Comparison of ENCODE assay signal across 14 cellular contexts in the genomic region with DNA sequence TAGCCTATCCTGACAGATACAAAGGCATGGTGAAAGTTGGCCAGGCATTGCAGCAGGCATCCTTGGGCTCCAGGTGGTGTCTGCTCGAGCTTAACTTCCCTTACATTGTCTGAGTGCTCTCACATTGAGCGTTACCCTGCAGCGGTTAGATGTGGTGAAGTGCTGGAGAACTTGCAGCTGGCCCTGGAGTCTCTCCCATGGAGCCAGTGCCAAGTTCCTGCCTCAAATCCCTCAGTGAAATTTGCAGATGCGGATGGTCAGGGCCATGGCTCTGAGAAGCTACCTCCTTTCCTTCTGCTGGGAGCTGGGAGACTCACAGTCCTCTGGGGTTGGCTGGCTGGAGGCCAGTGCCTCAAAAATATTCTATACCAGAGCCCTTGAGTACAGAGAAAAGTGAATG. TPM values are rescaled to one million over a fixed set of nuclear protein-coding genes. Genes with fewer than 3 reads are reported as not detected.
DNase-seq lines count a peak whose midpoint lies in the region; ATAC-seq and TF ChIP-seq lines count a peak whose summit lies in the region.
"Had no signal": no experiment of that assay in that cellular context is flagged by ENCODE, and none has a peak within 500 bp of the region (broad histone marks: within the 10 kb centered on the region; RNA-seq: fewer than 3 reads in every experiment).

No MANE protein-coding gene starts in this region.

- H3K27me3 ChIP-seq in right cardiac atrium (ENCODE audit: control insufficient read depth, insufficient read depth) (no peaks in the 10 kb centered on the region), smooth muscle cell (ENCODE audit: low read depth) (peaks cover 10% of the 10 kb centered on the region)
- H3K27me3 ChIP-seq: BE2C had no signal

- no peak overlapping the region for H3K9ac ChIP-seq in smooth muscle cell (ENCODE audit: low read depth)

- H3K36me3 ChIP-seq in smooth muscle cell (ENCODE audit: low read depth): no peaks in the 10 kb centered on the region
- H3K36me3 ChIP-seq: BE2C had no signal

- peaks cover 4% of the 10 kb centered on the region for H3K9me3 Mint-ChIP-seq in neural crest cell

- no peak overlapping the region for H2AFZ ChIP-seq in smooth muscle cell (ENCODE audit: low read depth)
- H2AFZ ChIP-seq: GM23338 had no signal

- H3K4me1 ChIP-seq in right cardiac atrium (ENCODE audit: control insufficient read depth, insufficient read depth, low read length) (no peaks in the 10 kb centered on the region), smooth muscle cell (ENCODE audit: low read depth) (peaks cover 4% of the 10 kb centered on the region)
- H3K4me1 ChIP-seq: BE2C had no signal

- peaks cover 6% of the 10 kb centered on the region for H3F3A ChIP-seq in smooth muscle cell (ENCODE audit: low read depth)

- H3K27me3 Mint-ChIP-seq in neural crest cell (ENCODE audit: low read depth): peaks cover 60% of the 10 kb centered on the region

- H3K9me3 ChIP-seq in right cardiac atrium (ENCODE audit: control insufficient read depth, low read length): no peaks in the 10 kb centered on the region
- H3K9me3 ChIP-seq in smooth muscle cell (replicated peaks; ENCODE audit: low read depth): no peaks in the 10 kb centered on the region
- H3K9me3 ChIP-seq: BE2C had no signal

- DNase-seq in right cardiac atrium (peak in 2 of 3 donors; percentile 64 to 72), left cardiac atrium (no peak), fibroblast of pulmonary artery (ENCODE audit: low read depth) (peak; percentile 70), neural crest cell (ENCODE audit: low read depth, low spot score) (no peak), LoVo (ENCODE audit: low spot score) (no peak), smooth muscle cell (lab: John Stamatoyannopoulos, UW; ENCODE audit: unreplicated experiment) (no peak)
- DNase-seq: BE2C; CD4-positive, alpha-beta memory T cell; DMS79; H7 had no signal

- intact Hi-C loops in right cardiac atrium (cut with DNase I): loop anchor here in 1 of 4 donors (10.0 kb wide), 1 partner anchor 114 kb away; no protein-coding TSS in a partner anchor
- intact Hi-C loops in left cardiac atrium (cut with DNase I): no loop called here

- ATAC-seq in right cardiac atrium (no peak), left cardiac atrium (no peak), GM18517 (IDR thresholded peaks at IDR 0.05; ENCODE audit: unreplicated experiment) (no peak)
- ATAC-seq: GM12878, GM23338 had no signal

- peaks cover 10% of the 10 kb centered on the region for H3K4me1 Mint-ChIP-seq in neural crest cell

- TF ChIP-seq CTCF in fibroblast of pulmonary artery (IDR thresholded peaks at IDR 0.05; ENCODE audit: low read length, missing control alignments): no peak
- TF ChIP-seq CTCF in neural crest cell (conservative IDR thresholded peaks at IDR 0.05): no peak
- no peak for TF ChIP-seq CTCF in smooth muscle cell (IDR thresholded peaks at IDR 0.05; ENCODE audit: borderline replicate concordance, insufficient read depth, poor library complexity, severe bottlenecking)

- H4K20me1 ChIP-seq in smooth muscle cell (ENCODE audit: low read depth): peaks cover 9% of the 10 kb centered on the region

- H3K27ac Mint-ChIP-seq in neural crest cell (ENCODE audit: unreplicated experiment): no peak overlapping the region
- H3K27ac Mint-ChIP-seq: GM23338 had no signal

- H3K4me2 ChIP-seq in smooth muscle cell: no peak overlapping the region
- H3K4me2 ChIP-seq: GM23338 had no signal

- WGBS in right cardiac atrium: 58% methylated on average over 4 of the region's 4 CpGs
- 85% methylated on average over 4 of the region's 4 CpGs for WGBS in smooth muscle cell (ENCODE audit: low lambda C conversion rate)

- no peak overlapping the region for H3K4me3 ChIP-seq in right cardiac atrium (ENCODE audit: low read length)
- no peak overlapping the region for H3K4me3 ChIP-seq in fibroblast of pulmonary artery (replicated peaks; ENCODE audit: low read depth, low read length)
- H3K4me3 ChIP-seq in smooth muscle cell: no peak overlapping the region
- H3K4me3 ChIP-seq: GM12878, GM23338 had no signal

- peak overlapping the region; percentile 56 for H3K4me3 Mint-ChIP-seq in neural crest cell
- H3K4me3 Mint-ChIP-seq: GM23338 had no signal

- H3K27ac ChIP-seq in right cardiac atrium (ENCODE audit: low read length) (no peak overlapping the region), smooth muscle cell (ENCODE audit: low read depth) (no peak overlapping the region)
- H3K27ac ChIP-seq: C4-2B had no signal

- peaks cover 6% of the 10 kb centered on the region for H3K36me3 Mint-ChIP-seq in neural crest cell (ENCODE audit: low read depth)

- peaks cover 9% of the 10 kb centered on the region for H3K79me2 ChIP-seq in smooth muscle cell (ENCODE audit: low read depth)

RNA-seq across cellular contexts. Expression of gene ZNF746, which starts 3.3 kb away (rescaled TPM):
- total RNA-seq in right cardiac atrium (10 to 100 TPM in 1 of 4 donors, 1 to 10 TPM in 3; 9.5 to 10.7 (median 9.8) TPM), left cardiac atrium (10 to 100 TPM in 1 of 2 donors, 1 to 10 TPM in 1; 8.7 to 10.1 TPM), neural crest cell (21.2 and 21.9 TPM in 2 replicates), smooth muscle cell (13.7 and 14.2 TPM in 2 replicates)
- polyA plus RNA-seq in right cardiac atrium (5.0 TPM), smooth muscle cell (16.7 and 17.2 TPM in 2 replicates)

RNA-seq across cellular contexts. Expression of gene ZNF777, which starts 40.0 kb away (rescaled TPM):
- total RNA-seq in right cardiac atrium (1 to 10 TPM; 7.4 to 8.2 (median 7.7) TPM), left cardiac atrium (1 to 10 TPM; 6.6 to 7.5 TPM), neural crest cell (19.3 and 20.8 TPM in 2 replicates), smooth muscle cell (4.9 and 7.8 TPM in 2 replicates)
- polyA plus RNA-seq in right cardiac atrium (6.9 TPM), smooth muscle cell (13.0 and 14.9 TPM in 2 replicates)

Comparison
In these comparisons a context has a peak if more than half of its experiments do, and no peak if none do; other contexts are left out.
1. DNase-seq: peak in right cardiac atrium (2 of 3) and fibroblast of pulmonary artery (single experiment); none in left cardiac atrium (single experiment), neural crest cell (single experiment), LoVo (single experiment) and smooth muscle cell (single experiment).